ENCODE assay signal across 8 cellular contexts in the genomic region with DNA sequence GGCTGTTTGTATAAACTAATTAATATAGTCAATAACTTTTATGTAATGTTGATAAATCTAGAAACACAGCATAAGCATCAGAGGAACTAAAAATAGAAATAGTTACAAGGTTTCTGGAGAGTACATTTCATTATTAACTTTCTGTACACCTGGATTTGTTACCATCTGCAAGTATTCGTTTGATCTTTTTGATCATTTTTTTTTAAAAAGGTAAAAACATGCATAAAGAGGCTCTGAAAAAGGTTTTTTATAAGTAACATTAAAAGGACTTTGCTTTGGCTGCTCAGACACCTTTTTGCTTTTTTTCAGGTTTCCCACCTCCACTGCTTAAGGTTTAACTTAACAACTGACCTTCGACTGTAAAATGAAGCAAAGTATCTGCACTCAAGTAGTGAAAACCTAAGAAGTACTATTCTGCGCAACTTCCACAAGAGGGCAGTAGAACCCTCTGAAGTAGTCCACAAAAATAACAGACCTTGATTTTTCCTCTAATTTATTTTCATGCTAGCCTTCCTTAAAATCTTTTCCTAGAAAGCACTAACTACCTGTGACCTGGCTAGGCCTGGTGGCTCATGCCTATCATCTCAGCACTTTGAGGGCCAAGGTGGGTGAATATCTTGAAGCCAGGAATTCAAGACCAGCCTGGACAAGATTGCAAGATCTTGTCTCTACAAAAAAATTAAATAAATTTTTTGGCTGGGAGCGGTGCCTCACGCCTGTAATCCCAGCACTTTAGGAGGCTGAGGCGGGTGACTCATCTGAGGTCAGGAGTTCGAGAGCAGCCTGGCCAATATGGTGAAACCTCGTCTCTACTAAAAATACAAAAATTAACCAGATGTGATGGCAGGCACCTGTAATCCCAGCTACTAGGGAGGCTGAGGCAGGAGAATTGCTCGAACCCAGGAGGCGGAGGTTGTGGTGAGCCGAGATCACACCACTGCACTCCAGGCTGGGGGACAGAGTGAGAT. TPM values are rescaled to one million over a fixed set of nuclear protein-coding genes. Genes with fewer than 3 reads are reported as not detected.
DNase-seq lines count a peak whose midpoint lies in the region; FAIRE-seq and TF ChIP-seq lines count a peak whose summit lies in the region.
"Not testable (repeated sequence)": the region's sequence is repeated elsewhere in the genome, so short reads cannot be mapped to it uniquely, and the experiment has no call there.

No MANE protein-coding gene starts in this region.

- not testable (repeated sequence) for H3K18ac ChIP-seq in trophoblast cell (ENCODE audit: low read length)

- H3K27ac Mint-ChIP-seq in astrocyte (ENCODE audit: unreplicated experiment): not testable (repeated sequence)

- not testable (repeated sequence) for H3K23ac ChIP-seq in trophoblast cell (ENCODE audit: low read length)

- H3K9me3 Mint-ChIP-seq in astrocyte (ENCODE audit: unreplicated experiment): not testable (repeated sequence)

- H3K9me2 ChIP-seq in Karpas-422 (replicated peaks; ENCODE audit: insufficient read depth, low read length): not testable (repeated sequence)

- not testable (repeated sequence) for H3K14ac ChIP-seq in trophoblast cell (ENCODE audit: low read length)

- not testable (repeated sequence) for H3K4me1 ChIP-seq in Karpas-422 (ENCODE audit: low read length); astrocyte (ENCODE audit: insufficient read depth, low read length); trophoblast cell (ENCODE audit: control insufficient read depth in 1 of 2, insufficient read depth in 2 of 2, low read length in 2 of 2)
- H3K4me1 ChIP-seq in esophagus muscularis mucosa: peaks cover 7 to 18% (median 15%) of the 10 kb centered on the region in 4 donors

- not testable (repeated sequence) for H2AFZ ChIP-seq in Karpas-422 (ENCODE audit: low read length); astrocyte (ENCODE audit: low read depth, low read length); trophoblast cell (ENCODE audit: insufficient read depth, low read length, poor library complexity)

- not testable (repeated sequence) for H3K9me3 ChIP-seq in Karpas-422 (ENCODE audit: low read length); astrocyte (ENCODE audit: insufficient read depth, low read depth, low read length); esophagus muscularis mucosa; trophoblast cell (ENCODE audit: insufficient read depth, low read depth, low read length)

- not testable (repeated sequence) for H3K4me2 ChIP-seq in Karpas-422 (ENCODE audit: low read depth, low read length, poor library complexity, severe bottlenecking); astrocyte (ENCODE audit: low read length); trophoblast cell (ENCODE audit: low read length)

- not testable (repeated sequence) for H4K12ac ChIP-seq in trophoblast cell (ENCODE audit: low read depth, low read length)

- not testable (repeated sequence) for H3K27me3 ChIP-seq in Karpas-422 (ENCODE audit: low read length); astrocyte (ENCODE audit: insufficient read depth, low read length); esophagus muscularis mucosa; trophoblast cell (ENCODE audit: insufficient read depth, low read length)

- H4K91ac ChIP-seq in trophoblast cell (ENCODE audit: low read depth, low read length): not testable (repeated sequence)

- TF ChIP-seq POLR2A in esophagus muscularis mucosa (IDR thresholded peaks at IDR 0.05; ENCODE audit: low read depth): not testable (repeated sequence)

- not testable (repeated sequence) for H3K27ac ChIP-seq in Karpas-422 (ENCODE audit: low read length); astrocyte (ENCODE audit: low read depth, low read length); trophoblast cell (ENCODE audit: low read depth, low read length)
- peak overlapping the region in 2 of 4 donors; percentile 44 to 55 for H3K27ac ChIP-seq in esophagus muscularis mucosa (replicated peaks in 1 of 4)

- H3K27me3 Mint-ChIP-seq in astrocyte (ENCODE audit: low read depth, unreplicated experiment): not testable (repeated sequence)

- H2BK120ac ChIP-seq in trophoblast cell (ENCODE audit: insufficient read depth, low read length, poor library complexity): not testable (repeated sequence)

- H3K4ac ChIP-seq in trophoblast cell (ENCODE audit: low read depth, low read length): not testable (repeated sequence)

- not testable (repeated sequence) for H2BK12ac ChIP-seq in trophoblast cell (ENCODE audit: low read length)

- DNase-seq in EH (ENCODE audit: low read depth) (peak; percentile 56), Karpas-422 (peak; percentile 59), NOMO-1 treated with DMSO at 0.1 percent for 48 hours (lab: John Stamatoyannopoulos, UW; ENCODE audit: unreplicated experiment) (peak; percentile 46), astrocyte (ENCODE audit: low read depth) (peak; percentile 15), kidney glomerular epithelial cell (lab: John Stamatoyannopoulos, UW) (peak; percentile 7), trophoblast cell (peak; percentile 19 to 69)
- not testable (repeated sequence) for DNase-seq in esophagus muscularis mucosa (ENCODE audit: extremely low spot score)

- H4K20me1 ChIP-seq in Karpas-422 (ENCODE audit: insufficient read depth, low read depth, low read length); astrocyte (ENCODE audit: insufficient read depth, low read length): not testable (repeated sequence)

- not testable (repeated sequence) for H3K4me3 Mint-ChIP-seq in astrocyte (ENCODE audit: unreplicated experiment)

- H2AK5ac ChIP-seq in trophoblast cell (ENCODE audit: low read length): not testable (repeated sequence)

- H3K4me3 ChIP-seq in Karpas-422 (ENCODE audit: low read length); astrocyte (ENCODE audit: insufficient read depth, low read depth, low read length); esophagus muscularis mucosa; trophoblast cell (ENCODE audit: low read depth, low read length): not testable (repeated sequence)

- FAIRE-seq in A204.1 (lab: Jason Lieb, UNC) (peak; percentile 94), astrocyte (lab: Jason Lieb, UNC) (peak; percentile 70)

- TF ChIP-seq EP300 in esophagus muscularis mucosa (IDR thresholded peaks at IDR 0.05): not testable (repeated sequence)

- H3K9ac ChIP-seq in Karpas-422 (ENCODE audit: low read length); astrocyte (ENCODE audit: low read length); trophoblast cell (ENCODE audit: low read length): not testable (repeated sequence)

- H3K4me1 Mint-ChIP-seq in astrocyte (ENCODE audit: low read depth, unreplicated experiment): not testable (repeated sequence)

- peaks cover 26% of the 10 kb centered on the region for H3K79me2 ChIP-seq in Karpas-422 (ENCODE audit: low read length)
- H3K79me2 ChIP-seq in astrocyte (ENCODE audit: insufficient read depth, low read length); trophoblast cell (ENCODE audit: control insufficient read depth, insufficient read depth, low read length, poor library complexity): not testable (repeated sequence)

- H2BK5ac ChIP-seq in trophoblast cell (ENCODE audit: low read depth, low read length, poor library complexity): not testable (repeated sequence)

- not testable (repeated sequence) for H4K8ac ChIP-seq in trophoblast cell (ENCODE audit: low read depth, low read length)

- H3K36me3 Mint-ChIP-seq in astrocyte (ENCODE audit: low read depth, unreplicated experiment): not testable (repeated sequence)

- not testable (repeated sequence) for H3K79me1 ChIP-seq in trophoblast cell (ENCODE audit: low read length)

- TF ChIP-seq CTCF in astrocyte (IDR thresholded peaks at IDR 0.05; ENCODE audit: insufficient read depth, low read depth, low read length) (peak; percentile 19), esophagus muscularis mucosa (IDR thresholded peaks at IDR 0.05) (peak in 2 of 3 experiments; percentile 27 to 47)

- WGBS in esophagus muscularis mucosa: 56% methylated on average over 10 of the region's 11 CpGs
- no CpG with 5 or more reads among the region's 11 CpGs for WGBS in trophoblast cell (ENCODE audit: extremely low coverage, insufficient coverage, insufficient read length)

- intact Hi-C loops in esophagus muscularis mucosa (cut with DNase I): not testable (repeated sequence)

- H3K36me3 ChIP-seq in Karpas-422 (ENCODE audit: insufficient read depth, low read length); astrocyte (ENCODE audit: insufficient read depth, low read length); esophagus muscularis mucosa; trophoblast cell (ENCODE audit: control insufficient read depth in 1 of 2, insufficient read depth in 2 of 2, low read length in 2 of 2): not testable (repeated sequence)

RNA-seq across cellular contexts. Expression of a gene that starts 4.0 kb away (rescaled TPM):
- 4.0 and 5.6 TPM in 2 replicates for total RNA-seq in Karpas-422 (2014; rRNA removed; shearing (Covaris generic); ENCODE audit: low replicate concordance)
- total RNA-seq in astrocyte (1.8 and 2.0 TPM in 2 replicates), esophagus muscularis mucosa (1 to 10 TPM in 3 of 4 donors, under 1 TPM in 1; 0.99 to 4.3 (median 1.5) TPM)
- 0.86 and 1.0 TPM in 2 replicates for polyA plus RNA-seq in trophoblast cell (2013)
